In the genomic region with DNA sequence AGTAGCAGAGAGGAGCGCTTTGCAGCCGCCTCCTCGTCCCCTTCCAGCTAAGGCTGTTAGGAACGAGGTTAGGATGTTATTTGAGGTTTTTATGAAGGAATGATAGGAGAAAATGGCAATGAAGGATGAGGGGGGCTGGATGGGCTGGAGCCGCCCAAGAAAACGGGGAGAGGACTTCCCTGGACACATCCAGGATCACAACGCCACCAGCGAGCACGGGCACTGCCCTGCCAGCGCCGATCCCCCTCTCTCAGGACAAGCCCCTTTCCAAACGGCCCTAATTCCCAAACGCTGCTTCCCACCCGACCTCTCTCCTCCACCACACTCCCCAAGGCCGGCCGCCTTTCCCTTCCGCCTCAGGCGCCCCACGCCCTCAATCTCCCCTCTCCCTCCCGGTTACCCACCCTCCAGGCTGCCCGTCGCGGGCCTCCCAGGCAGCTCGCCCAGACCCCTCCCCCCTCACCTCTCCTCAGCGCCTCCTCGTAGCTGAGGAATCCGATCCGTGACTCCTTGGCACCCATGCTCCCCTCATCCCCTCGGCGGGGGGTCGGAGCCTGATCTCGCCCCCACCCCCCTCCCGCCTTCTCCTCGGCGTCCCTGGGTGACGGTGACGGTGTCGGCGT, we compare ENCODE assay signal across 1 cellular context.
TF ChIP-seq lines count a peak whose summit lies in the region.

No MANE protein-coding gene starts in this region.

TF ChIP-seq in HepG2, 621 proteins besides CTCF, POLR2A, EP300 and RAD21 (continued from another document and continues in another):
- TF ChIP-seq ZNF691 (CRISPR knock-in tag; IDR thresholded peaks at IDR 0.05; ENCODE audit: borderline replicate concordance, low read depth), result peak; percentile 1; the same call in 1 of the 2 replicates
- TF ChIP-seq ZMYM3 (CRISPR knock-in tag; IDR thresholded peaks at IDR 0.05), result no peak
- TF ChIP-seq ATF7-NPFF (CRISPR knock-in tag; IDR thresholded peaks at IDR 0.05; ENCODE audit: low read depth), result 0 out of 2 replicates have a peak, but pooled peaks have one; percentile 18
- TF ChIP-seq IRX3 (CRISPR knock-in tag; IDR thresholded peaks at IDR 0.05; ENCODE audit: borderline replicate concordance, low read depth), result peak; percentile 27; the same call in 1 of the 2 replicates
- 0 out of 2 replicates have a peak, but pooled peaks have one; percentile 13 for TF ChIP-seq ZNF280D (CRISPR knock-in tag; IDR thresholded peaks at IDR 0.05)
- 0 out of 2 replicates have a peak, but pooled peaks have one; percentile 2 for TF ChIP-seq GATAD2A (CRISPR knock-in tag; IDR thresholded peaks at IDR 0.05)
- peak; percentile 59; the same call in 1 of the 2 replicates for TF ChIP-seq ZFX (CRISPR knock-in tag; IDR thresholded peaks at IDR 0.05; ENCODE audit: low read depth)
- no peak for TF ChIP-seq ZBTB40 (IDR thresholded peaks at IDR 0.05)
- peak; percentile 37; the same call in 1 of the 2 replicates for TF ChIP-seq ZBTB40 (CRISPR knock-in tag; IDR thresholded peaks at IDR 0.05)
- peak; percentile 14; the same call in 1 of the 2 replicates for TF ChIP-seq ERF (CRISPR knock-in tag; IDR thresholded peaks at IDR 0.05)
- no peak; the same call in 1 of the 2 replicates for TF ChIP-seq BRCA1 (CRISPR knock-in tag; IDR thresholded peaks at IDR 0.05)
- TF ChIP-seq ZNF230 (CRISPR knock-in tag; IDR thresholded peaks at IDR 0.05), result 0 out of 2 replicates have a peak, but pooled peaks have one; percentile 35
- TF ChIP-seq MTA1 (CRISPR knock-in tag; IDR thresholded peaks at IDR 0.05; ENCODE audit: borderline replicate concordance), result peak; percentile 24; the same call in 1 of the 2 replicates
- TF ChIP-seq JUN (CRISPR knock-in tag; IDR thresholded peaks at IDR 0.05), result no peak
- TF ChIP-seq MXD4 (CRISPR knock-in tag; IDR thresholded peaks at IDR 0.05), result no peak
- no peak for TF ChIP-seq CAMTA2 (CRISPR knock-in tag; IDR thresholded peaks at IDR 0.05; ENCODE audit: borderline replicate concordance)
- no peak for TF ChIP-seq ZFYVE20 (CRISPR knock-in tag; IDR thresholded peaks at IDR 0.05; ENCODE audit: borderline replicate concordance, low read depth)
- 0 out of 2 replicates have a peak, but pooled peaks have one; percentile 47 for TF ChIP-seq HES4 (CRISPR knock-in tag; IDR thresholded peaks at IDR 0.05; ENCODE audit: borderline replicate concordance)
- TF ChIP-seq ZNF563 (CRISPR knock-in tag; IDR thresholded peaks at IDR 0.05), result no peak; the same call in none of the 2 replicates
- TF ChIP-seq ZNF331 (CRISPR knock-in tag; IDR thresholded peaks at IDR 0.05), result no peak
- TF ChIP-seq ZNF503 (CRISPR knock-in tag; IDR thresholded peaks at IDR 0.05), result no peak
- TF ChIP-seq PHF8 (CRISPR knock-in tag; IDR thresholded peaks at IDR 0.05), result peak; percentile 19
- TF ChIP-seq ZNF776 (CRISPR knock-in tag; IDR thresholded peaks at IDR 0.05), result no peak
- TF ChIP-seq ZNF792 (CRISPR knock-in tag; IDR thresholded peaks at IDR 0.05), result 0 out of 2 replicates have a peak, but pooled peaks have one; percentile 6
- peak; percentile 49; the same call in 1 of the 2 replicates for TF ChIP-seq RFXAP (CRISPR knock-in tag; IDR thresholded peaks at IDR 0.05; ENCODE audit: borderline replicate concordance)
- peak; percentile 13; the same call in 1 of the 2 replicates for TF ChIP-seq ZNF678 (CRISPR knock-in tag; IDR thresholded peaks at IDR 0.05)
- TF ChIP-seq GLMP (CRISPR knock-in tag; IDR thresholded peaks at IDR 0.05; ENCODE audit: borderline replicate concordance), result no peak
- TF ChIP-seq IRF2 (CRISPR knock-in tag; IDR thresholded peaks at IDR 0.05), result peak; percentile 10; the same call in 1 of the 2 replicates
- peak; percentile 75 for TF ChIP-seq ZNF292 (CRISPR knock-in tag; IDR thresholded peaks at IDR 0.05; ENCODE audit: borderline replicate concordance, low read depth)
- TF ChIP-seq DMAP1 (CRISPR knock-in tag; IDR thresholded peaks at IDR 0.05), result no peak
- TF ChIP-seq, protein P1, sequence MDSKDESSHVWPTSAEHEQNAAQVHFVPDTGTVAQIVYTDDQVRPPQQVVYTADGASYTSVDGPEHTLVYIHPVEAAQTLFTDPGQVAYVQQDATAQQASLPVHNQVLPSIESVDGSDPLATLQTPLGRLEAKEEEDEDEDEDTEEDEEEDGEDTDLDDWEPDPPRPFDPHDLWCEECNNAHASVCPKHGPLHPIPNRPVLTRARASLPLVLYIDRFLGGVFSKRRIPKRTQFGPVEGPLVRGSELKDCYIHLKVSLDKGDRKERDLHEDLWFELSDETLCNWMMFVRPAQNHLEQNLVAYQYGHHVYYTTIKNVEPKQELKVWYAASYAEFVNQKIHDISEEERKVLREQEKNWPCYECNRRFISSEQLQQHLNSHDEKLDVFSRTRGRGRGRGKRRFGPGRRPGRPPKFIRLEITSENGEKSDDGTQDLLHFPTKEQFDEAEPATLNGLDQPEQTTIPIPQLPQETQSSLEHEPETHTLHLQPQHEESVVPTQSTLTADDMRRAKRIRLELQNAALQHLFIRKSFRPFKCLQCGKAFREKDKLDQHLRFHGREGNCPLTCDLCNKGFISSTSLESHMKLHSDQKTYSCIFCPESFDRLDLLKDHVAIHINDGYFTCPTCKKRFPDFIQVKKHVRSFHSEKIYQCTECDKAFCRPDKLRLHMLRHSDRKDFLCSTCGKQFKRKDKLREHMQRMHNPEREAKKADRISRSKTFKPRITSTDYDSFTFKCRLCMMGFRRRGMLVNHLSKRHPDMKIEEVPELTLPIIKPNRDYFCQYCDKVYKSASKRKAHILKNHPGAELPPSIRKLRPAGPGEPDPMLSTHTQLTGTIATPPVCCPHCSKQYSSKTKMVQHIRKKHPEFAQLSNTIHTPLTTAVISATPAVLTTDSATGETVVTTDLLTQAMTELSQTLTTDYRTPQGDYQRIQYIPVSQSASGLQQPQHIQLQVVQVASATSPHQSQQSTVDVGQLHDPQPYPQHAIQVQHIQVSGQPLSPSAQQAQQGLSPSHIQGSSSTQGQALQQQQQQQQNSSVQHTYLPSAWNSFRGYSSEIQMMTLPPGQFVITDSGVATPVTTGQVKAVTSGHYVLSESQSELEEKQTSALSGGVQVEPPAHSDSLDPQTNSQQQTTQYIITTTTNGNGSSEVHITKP (CRISPR knock-in tag; IDR thresholded peaks at IDR 0.05; ENCODE audit: low read depth), result 0 out of 2 replicates have a peak, but pooled peaks have one; percentile 3
- peak; percentile 40; the same call in 1 of the 2 replicates for TF ChIP-seq ZFY (CRISPR knock-in tag; IDR thresholded peaks at IDR 0.05)
- TF ChIP-seq ZNF354B (CRISPR knock-in tag; IDR thresholded peaks at IDR 0.05), result peak; percentile 39; the same call in 1 of the 2 replicates
